8 cellular contexts compared by ENCODE assay signal in genomic region chr16:21554795-21555585, GRCh38. TPM values are rescaled to one million over a fixed set of nuclear protein-coding genes. Genes with fewer than 3 reads are reported as not detected.
DNase-seq lines count a peak whose midpoint lies in the region; ATAC-seq and TF ChIP-seq lines count a peak whose summit lies in the region.

No MANE protein-coding gene starts in this region.

- no peak for TF ChIP-seq POLR2A in GM18505 (IDR thresholded peaks at IDR 0.05; ENCODE audit: borderline replicate concordance, extremely low read depth, insufficient read depth, insufficient read length)
- no peak for TF ChIP-seq POLR2A in adrenal gland (IDR thresholded peaks at IDR 0.05)

- peak overlapping the region; percentile 50 to 64 (median 59) for H3K4me3 Mint-ChIP-seq in T-cell

- H3K4me3 ChIP-seq in adrenal gland (peak overlapping the region in 1 of 4 donors; percentile 7), right atrium auricular region (peak overlapping the region in 1 of 2 donors; percentile 14), rectal smooth muscle tissue (ENCODE audit: low read length) (peak overlapping the region; percentile 44)

- H3K4me1 Mint-ChIP-seq in T-cell = peaks cover 6 to 9% (median 7%) of the 10 kb centered on the region in 3 donors

- H3K9me3 Mint-ChIP-seq in T-cell = no peaks in the 10 kb centered on the region

- H3K27ac ChIP-seq in adrenal gland (no peak overlapping the region), right atrium auricular region (no peak overlapping the region), rectal smooth muscle tissue (ENCODE audit: low read depth, low read length) (no peak overlapping the region)

- no peak overlapping the region for H3K9ac ChIP-seq in rectal smooth muscle tissue (ENCODE audit: low read length)

- intact Hi-C loops in adrenal gland (cut with DNase I) = no loop called here

- peak; percentile 90 to 100 (median 97) for TF ChIP-seq CTCF in adrenal gland (IDR thresholded peaks at IDR 0.05)
- peak; percentile 95 to 100 for TF ChIP-seq CTCF in right atrium auricular region (IDR thresholded peaks at IDR 0.05)

- H3K27me3 ChIP-seq in adrenal gland = no peaks in the 10 kb centered on the region
- H3K27me3 ChIP-seq in right atrium auricular region = no peaks in the 10 kb centered on the region
- H3K27me3 ChIP-seq in rectal smooth muscle tissue (ENCODE audit: control insufficient read depth, insufficient read depth, low read length) = no peaks in the 10 kb centered on the region

- ATAC-seq in GM18505 (IDR thresholded peaks at IDR 0.05; ENCODE audit: unreplicated experiment) (peak; percentile 92), HG02943 (IDR thresholded peaks at IDR 0.05; ENCODE audit: low read depth, unreplicated experiment) (peak; percentile 95), T-cell (replicated peaks in 1 of 4) (peak; percentile 94 to 97 (median 96))

- H3K9me3 ChIP-seq in adrenal gland (replicated peaks in 1 of 3) (no peaks in the 10 kb centered on the region), right atrium auricular region (no peaks in the 10 kb centered on the region)

- 34 to 37% (median 36%) methylated on average over 41 of the region's 41 CpGs for WGBS in adrenal gland, 4 donors

- peak; percentile 79 for DNase-seq in NCI-H146 (lab: John Stamatoyannopoulos, UW)
- DNase-seq in T-cell = peak; percentile 76 to 93 (median 89)
- DNase-seq in adrenal gland = peak; percentile 76 to 96 (median 86)
- peak; percentile 94 for DNase-seq in right atrium auricular region (ENCODE audit: low spot score)
- no peak for DNase-seq in NCI-H187 (lab: John Stamatoyannopoulos, UW)

- peak overlapping the region; percentile 1 to 3 for H3K27ac Mint-ChIP-seq in T-cell

- POLR2A ChIA-PET in T-cell (lab: Charles Lee) = no interaction called here

- H3K27me3 Mint-ChIP-seq in T-cell = peaks cover 0 to 5% of the 10 kb centered on the region in 2 donors

- H3K4me1 ChIP-seq in adrenal gland (replicated peaks in 1 of 2) = no peaks in the 10 kb centered on the region
- H3K4me1 ChIP-seq in right atrium auricular region = peaks cover 0 to 11% of the 10 kb centered on the region in 2 donors
- H3K4me1 ChIP-seq in rectal smooth muscle tissue (ENCODE audit: control insufficient read depth, insufficient read depth, low read length) = no peaks in the 10 kb centered on the region

- no peaks in the 10 kb centered on the region for H3K36me3 Mint-ChIP-seq in T-cell

- CTCF ChIA-PET in T-cell (lab: Charles Lee) = interaction anchor here in 1 of 2 donors (0.6 to 0.7 kb wide), 4 partner anchors 102 to 1335 kb away, joined by 3 to 5 read pairs (median 4); no protein-coding TSS in a partner anchor

- H3K36me3 ChIP-seq in adrenal gland (replicated peaks in 1 of 2) (no peaks in the 10 kb centered on the region), right atrium auricular region (no peaks in the 10 kb centered on the region), rectal smooth muscle tissue (ENCODE audit: control insufficient read depth, insufficient read depth, low read length) (no peaks in the 10 kb centered on the region)

RNA-seq across cellular contexts. Expression of gene METTL9, which starts 44.4 kb away (rescaled TPM):
- 10 to 100 TPM; 69.3 to 93.3 (median 75.5) TPM for total RNA-seq in T-cell
- 100 to 1,000 TPM; 126 to 311 (median 223) TPM for total RNA-seq in adrenal gland
- polyA plus RNA-seq in adrenal gland = 100 to 1,000 TPM in 1 of 3 donors, 10 to 100 TPM in 2; 35.7 to 129 (median 45.0) TPM
- total RNA-seq in right atrium auricular region = 10 to 100 TPM; 58.6 to 62.6 TPM

Comparison
In these comparisons a context has a peak if more than half of its experiments do, and no peak if none do; other contexts are left out.
1. DNase-seq: peak in NCI-H146 (single experiment), T-cell (34 of 34), adrenal gland (7 of 7) and right atrium auricular region (single experiment); none in NCI-H187 (0 of 2).
2. Peak in every context shown above with its lines, with median percentiles within 50 percentile points of each other: ATAC-seq.